1 cellular context compared by ENCODE assay signal in genomic region chr12:10140001-10140400, GRCh38.
TF ChIP-seq lines count a peak whose summit lies in the region.

No MANE protein-coding gene starts in this region.

TF ChIP-seq in HCT116, 20 proteins besides CTCF, POLR2A, EP300 and RAD21 (continued from another document):
- no peak for TF ChIP-seq ZBTB33 (IDR thresholded peaks at IDR 0.05; ENCODE audit: extremely low read depth, insufficient replicate concordance, low read length)
